7 cellular contexts compared by ENCODE assay signal in genomic region chr18:49749563-49749962, GRCh38.
"Had no signal": no experiment of that assay in that cellular context is flagged by ENCODE, and none has a peak within 500 bp of the region (broad histone marks: within the 10 kb centered on the region; RNA-seq: fewer than 3 reads in every experiment).

No MANE protein-coding gene starts in this region.

- H3K4me2 ChIP-seq: GM23338 had no signal

- FAIRE-seq: H1, H54, HTR-8/SVneo had no signal

- DNase-seq: H9, HCEC 1CT, KBM-7 had no signal

- H2AFZ ChIP-seq: GM23338 had no signal

- H3K4me3 ChIP-seq: GM23338 had no signal

- ATAC-seq: GM23338 had no signal
